In genomic region chr6:141244366-141244765, GRCh38 we compare ENCODE assay signal across 25 cellular contexts.
"Had no signal": no experiment of that assay in that cellular context is flagged by ENCODE, and none has a peak within 500 bp of the region (broad histone marks: within the 10 kb centered on the region; RNA-seq: fewer than 3 reads in every experiment).

No MANE protein-coding gene starts in this region.

- H3K27ac Mint-ChIP-seq: activated naive CD4-positive, alpha-beta T cell treated with anti-CD3 and anti-CD28 coated beads for 36 hours; activated naive CD8-positive, alpha-beta T cell treated with anti-CD3 and anti-CD28 coated beads, Interleukin-2, amount 10 ng/mL, durations not matched to agents 7 days and 5 days; effector memory CD8-positive, alpha-beta T cell; stimulated activated effector memory CD8-positive, alpha-beta T cell treated with anti-CD3 and anti-CD28 coated beads, Interleukin-12 subunit alpha, Interleukin-12 subunit beta, amount 100 ng/mL, for 72 hours; WTC11 had no signal

- H3K4me1 ChIP-seq: colonic mucosa, gastrocnemius medialis, right lobe of liver, transverse colon had no signal

- H3K36me3 ChIP-seq: colonic mucosa, gastrocnemius medialis, right lobe of liver, transverse colon had no signal

- FAIRE-seq: bronchial epithelial cell, endothelial cell of umbilical vein, small intestine, urothelium cell line had no signal

- H3K27me3 Mint-ChIP-seq: activated naive CD8-positive, alpha-beta T cell treated with anti-CD3 and anti-CD28 coated beads, Interleukin-2, amount 10 ng/mL, durations not matched to agents 7 days and 5 days had no signal

- H3K4me3 ChIP-seq: colonic mucosa, dorsolateral prefrontal cortex, gastrocnemius medialis, mucosa of descending colon, right lobe of liver, transverse colon had no signal

- H3K9me3 Mint-ChIP-seq: activated naive CD4-positive, alpha-beta T cell treated with anti-CD3 and anti-CD28 coated beads for 36 hours; activated naive CD8-positive, alpha-beta T cell treated with anti-CD3 and anti-CD28 coated beads, Interleukin-2, amount 10 ng/mL, durations not matched to agents 7 days and 5 days; activated T-cell treated with anti-CD3 and anti-CD28 coated beads, Interleukin-2, amount 50 U/mL, for 4 hours; effector memory CD8-positive, alpha-beta T cell; stimulated activated effector memory CD8-positive, alpha-beta T cell treated with anti-CD3 and anti-CD28 coated beads, Interleukin-12 subunit alpha, Interleukin-12 subunit beta, amount 100 ng/mL, for 72 hours had no signal

- H3K9me3 ChIP-seq: colonic mucosa, gastrocnemius medialis, mucosa of descending colon, right lobe of liver, transverse colon had no signal

- ATAC-seq: activated T-cell treated with anti-CD3 and anti-CD28 coated beads, Interleukin-2, amount 50 U/mL, for 4 hours; effector memory CD8-positive, alpha-beta T cell; esophagus mucosa; gastrocnemius medialis; mucosa of descending colon; right lobe of liver; stimulated activated effector memory CD8-positive, alpha-beta T cell treated with anti-CD3 and anti-CD28 coated beads, Interleukin-12 subunit alpha, Interleukin-12 subunit beta, amount 100 ng/mL, for 72 hours; WTC11 had no signal

- H3K4me1 Mint-ChIP-seq: activated naive CD8-positive, alpha-beta T cell treated with anti-CD3 and anti-CD28 coated beads, Interleukin-2, amount 10 ng/mL, durations not matched to agents 7 days and 5 days; stimulated activated effector memory CD8-positive, alpha-beta T cell treated with anti-CD3 and anti-CD28 coated beads, Interleukin-12 subunit alpha, Interleukin-12 subunit beta, amount 100 ng/mL, for 72 hours; WTC11 had no signal

- H3K4me3 Mint-ChIP-seq: activated naive CD4-positive, alpha-beta T cell treated with anti-CD3 and anti-CD28 coated beads for 36 hours; activated naive CD8-positive, alpha-beta T cell treated with anti-CD3 and anti-CD28 coated beads, Interleukin-2, amount 10 ng/mL, durations not matched to agents 7 days and 5 days; activated T-cell treated with anti-CD3 and anti-CD28 coated beads, Interleukin-2, amount 50 U/mL, for 4 hours; effector memory CD8-positive, alpha-beta T cell; stimulated activated effector memory CD8-positive, alpha-beta T cell treated with anti-CD3 and anti-CD28 coated beads, Interleukin-12 subunit alpha, Interleukin-12 subunit beta, amount 100 ng/mL, for 72 hours; WTC11 had no signal

- DNase-seq: activated CD4-positive, alpha-beta T cell treated with anti-CD3 and anti-CD28 coated beads, Interleukin-2, amount 50 U/mL, for 4 hours; activated CD8-positive, alpha-beta memory T cell treated with anti-CD3 and anti-CD28 coated beads for 24 hours; activated CD8-positive, alpha-beta memory T cell treated with anti-CD3 and anti-CD28 coated beads, Interleukin-2, amount 50 U/mL, for 48 hours; activated effector memory CD4-positive, alpha-beta T cell treated with Interleukin-2 at 50 U/mL for 16 hours; activated naive CD4-positive, alpha-beta T cell treated with anti-CD3 and anti-CD28 coated beads for 36 hours; activated naive CD8-positive, alpha-beta T cell treated with anti-CD3 and anti-CD28 coated beads, Interleukin-2, amount 10 ng/mL, durations not matched to agents 7 days and 5 days; activated T-cell treated with anti-CD3 and anti-CD28 coated beads, Interleukin-2, amount 50 U/mL, for 4 hours; colonic mucosa; dorsolateral prefrontal cortex; effector memory CD8-positive, alpha-beta T cell; gastrocnemius medialis; hippocampal formation; mesenchymal stem cell; mucosa of descending colon; nucleus accumbens; right lobe of liver; small intestine; stimulated activated CD4-positive, alpha-beta T cell treated with anti-CD3 and anti-CD28 coated beads, Interleukin-2, amount 100 ng/mL, for 24 hours; transverse colon had no signal

- H3K27me3 ChIP-seq: colonic mucosa, dorsolateral prefrontal cortex, gastrocnemius medialis, right lobe of liver, transverse colon had no signal

- H3K27ac ChIP-seq: colonic mucosa, dorsolateral prefrontal cortex, gastrocnemius medialis, right lobe of liver, transverse colon had no signal

- H3K36me3 Mint-ChIP-seq: activated naive CD8-positive, alpha-beta T cell treated with anti-CD3 and anti-CD28 coated beads, Interleukin-2, amount 10 ng/mL, durations not matched to agents 7 days and 5 days; stimulated activated effector memory CD8-positive, alpha-beta T cell treated with anti-CD3 and anti-CD28 coated beads, Interleukin-12 subunit alpha, Interleukin-12 subunit beta, amount 100 ng/mL, for 72 hours; WTC11 had no signal
